Comparison of ENCODE assay signal across 12 cellular contexts in genomic region chr10:5896208-5896607, GRCh38. TPM values are rescaled to one million over a fixed set of nuclear protein-coding genes. Genes with fewer than 3 reads are reported as not detected.
DNase-seq lines count a peak whose midpoint lies in the region; ATAC-seq, FAIRE-seq and TF ChIP-seq lines count a peak whose summit lies in the region.
"Had no signal": no experiment of that assay in that cellular context is flagged by ENCODE, and none has a peak within 500 bp of the region (broad histone marks: within the 10 kb centered on the region; RNA-seq: fewer than 3 reads in every experiment).

No MANE protein-coding gene starts in this region.

- peak overlapping the region; percentile 97 for H3K27ac Mint-ChIP-seq in activated naive CD4-positive, alpha-beta T cell treated with anti-CD3 and anti-CD28 coated beads, Interleukin-2, amount 10 ng/mL, durations not matched to agents 7 days and 5 days
- peak overlapping the region; percentile 89 for H3K27ac Mint-ChIP-seq in stimulated activated naive B cell treated with anti-CD40 and anti-IgM and Interleukin-4, amounts not matched to agents 10 μg/mL and 1 μg/mL and 100 μg/mL, for 72 hours

- no peak for FAIRE-seq in GM12878 (lab: Jason Lieb, UNC)

- no peak for TF ChIP-seq CTCF in GM12878 (IDR thresholded peaks at IDR 0.05 in 2 of 3, conservative IDR thresholded peaks at IDR 0.05 in 1 of 3; ENCODE audit: control insufficient read depth in 2 of 3, extremely low read depth in 1 of 3, insufficient read depth in 1 of 3, low read depth in 3 of 3, low read length in 3 of 3)
- no peak for TF ChIP-seq CTCF in colonic mucosa (IDR thresholded peaks at IDR 0.05)

- no peak for TF ChIP-seq RAD21 in GM12878 (IDR thresholded peaks at IDR 0.05; ENCODE audit: insufficient read depth, low read depth, low read length)

- H3K27me3 ChIP-seq in GM12878 (replicated peaks in 1 of 2; ENCODE audit: control insufficient read depth in 2 of 2, insufficient read depth in 2 of 2, low read length in 1 of 2): no peaks in the 10 kb centered on the region
- H3K27me3 ChIP-seq in colonic mucosa: no peaks in the 10 kb centered on the region
- H3K27me3 ChIP-seq: transverse colon had no signal

- CTCF ChIA-PET in activated naive CD4-positive, alpha-beta T cell treated with anti-CD3 and anti-CD28 coated beads, Interleukin-2, amount 10 ng/mL, durations not matched to agents 7 days and 5 days (lab: Charles Lee): interaction anchor here (0.6 kb wide), 1 partner anchor 24 kb away, joined by 3 read pairs; no protein-coding TSS in a partner anchor
- CTCF ChIA-PET in GM12878 (lab: Yijun Ruan, JAX): interaction anchor here (0.5 to 1.6 kb wide), 2 partner anchors 10 to 190 kb away, joined by 4 to 5 read pairs; no protein-coding TSS in a partner anchor

- H3K9ac ChIP-seq in GM12878 (ENCODE audit: control insufficient read depth, insufficient read depth, low read length) (peak overlapping the region; percentile 72), colonic mucosa (ENCODE audit: low read depth in 2 of 2, low read length in 2 of 2) (no peak overlapping the region)

- in situ Hi-C loops in GM12878 (cut with MboI): no loop called here

- H4K20me1 ChIP-seq in GM12878 (ENCODE audit: control insufficient read depth, insufficient read depth): no peaks in the 10 kb centered on the region; the same call in 1 of the 2 replicates

- H3K4me3 Mint-ChIP-seq in activated naive CD4-positive, alpha-beta T cell treated with anti-CD3 and anti-CD28 coated beads, Interleukin-2, amount 10 ng/mL, durations not matched to agents 7 days and 5 days: peak overlapping the region; percentile 48
- peak overlapping the region; percentile 29 to 58 for H3K4me3 Mint-ChIP-seq in stimulated activated naive B cell treated with anti-CD40 and anti-IgM and Interleukin-4, amounts not matched to agents 10 μg/mL and 1 μg/mL and 100 μg/mL, for 72 hours

- no peak; the same call in 1 of the 2 replicates for TF ChIP-seq POLR2A in GM12878 (IDR thresholded peaks at IDR 0.05; ENCODE audit: low read depth, low read length)

- ATAC-seq in HG02938 (IDR thresholded peaks at IDR 0.05; ENCODE audit: unreplicated experiment) (peak; percentile 12), GM12878 (peak; percentile 39; the same call in 2 of the 3 replicates)
- ATAC-seq in stimulated activated naive B cell treated with anti-CD40 and anti-IgM and Interleukin-4, amounts not matched to agents 10 μg/mL and 1 μg/mL and 100 μg/mL, for 72 hours (replicated peaks): peak in 1 of 2 donors; percentile 29

- SMC1A ChIA-PET in GM12878 (lab: Charles Lee; ENCODE audit: uncharacterized antibody, unreplicated experiment): interaction anchor here (1.0 to 1.7 kb wide), 2 partner anchors 10 to 87 kb away, joined by 3 to 6 read pairs; no protein-coding TSS in a partner anchor

- peak overlapping the region; percentile 54; the same call in 1 of the 2 replicates for H3K4me3 ChIP-seq in GM12878
- no peak overlapping the region for H3K4me3 ChIP-seq in colonic mucosa
- H3K4me3 ChIP-seq: mucosa of descending colon, transverse colon had no signal

- no peak for TF ChIP-seq EP300 in GM12878 (IDR thresholded peaks at IDR 0.05; ENCODE audit: borderline replicate concordance in 1 of 2, control insufficient read depth in 1 of 2, low read depth in 2 of 2, low read length in 2 of 2)

- intact Hi-C loops in GM12878 (cut with micrococcal nuclease; ENCODE audit: unreplicated experiment): no loop called here
- intact Hi-C loops in colonic mucosa (cut with DNase I): no loop called here

- H3K4me1 ChIP-seq in GM12878 (ENCODE audit: control insufficient read depth, insufficient read depth, low read length) (peaks cover 26% of the 10 kb centered on the region), colonic mucosa (peaks cover 1% of the 10 kb centered on the region)

- H3K4me1 Mint-ChIP-seq in activated naive CD4-positive, alpha-beta T cell treated with anti-CD3 and anti-CD28 coated beads, Interleukin-2, amount 10 ng/mL, durations not matched to agents 7 days and 5 days: peaks cover 58% of the 10 kb centered on the region
- peaks cover 35 to 62% of the 10 kb centered on the region in 2 donors for H3K4me1 Mint-ChIP-seq in stimulated activated naive B cell treated with anti-CD40 and anti-IgM and Interleukin-4, amounts not matched to agents 10 μg/mL and 1 μg/mL and 100 μg/mL, for 72 hours

- H3K27me3 Mint-ChIP-seq in activated naive CD4-positive, alpha-beta T cell treated with anti-CD3 and anti-CD28 coated beads, Interleukin-2, amount 10 ng/mL, durations not matched to agents 7 days and 5 days: no peaks in the 10 kb centered on the region
- no peaks in the 10 kb centered on the region for H3K27me3 Mint-ChIP-seq in stimulated activated naive B cell treated with anti-CD40 and anti-IgM and Interleukin-4, amounts not matched to agents 10 μg/mL and 1 μg/mL and 100 μg/mL, for 72 hours

- no peak for DNase-seq in activated naive CD4-positive, alpha-beta T cell treated with anti-CD3 and anti-CD28 coated beads, Interleukin-2, amount 10 ng/mL, durations not matched to agents 7 days and 5 days
- no peak for DNase-seq in activated naive CD4-positive, alpha-beta T cell treated with anti-CD3 and anti-CD28 coated beads, Interleukin-2, amount 50 U/mL, for 16 hours
- DNase-seq in GM12878 (ENCODE audit: low read depth, low spot score) (no peak), colonic mucosa (no peak), epidermal melanocyte (ENCODE audit: insufficient read length, low spot score) (no peak), NCI-H2107 treated with DMSO at 0.1 percent for 48 hours (lab: John Stamatoyannopoulos, UW; ENCODE audit: unreplicated experiment) (no peak)
- DNase-seq in stimulated activated naive B cell treated with anti-CD40 and anti-IgM and Interleukin-4, amounts not matched to agents 10 μg/mL and 1 μg/mL and 100 μg/mL, for 72 hours: no peak
- DNase-seq: activated effector memory CD4-positive, alpha-beta T cell treated with Interleukin-2 at 50 U/mL for 16 hours; mucosa of descending colon; NCI-H2029 had no signal

- H2AFZ ChIP-seq in GM12878 (ENCODE audit: control insufficient read depth, low read depth, low read length): no peak overlapping the region

- H3K9me3 ChIP-seq in GM12878 (replicated peaks; ENCODE audit: control insufficient read depth, insufficient read depth, low read length) (peaks cover 3% of the 10 kb centered on the region), colonic mucosa (no peaks in the 10 kb centered on the region)
- H3K9me3 ChIP-seq: mucosa of descending colon had no signal

- H3K36me3 ChIP-seq in GM12878 (ENCODE audit: control insufficient read depth in 2 of 2, insufficient read depth in 2 of 2, low read length in 1 of 2) (peaks cover 1 to 14% of the 10 kb centered on the region in 2 experiments; a peak in 3 of 4 replicates), colonic mucosa (no peaks in the 10 kb centered on the region)

- peak overlapping the region; percentile 96 for H3K4me2 ChIP-seq in GM12878 (ENCODE audit: control insufficient read depth, insufficient read depth)

- peaks cover 61% of the 10 kb centered on the region for H3K36me3 Mint-ChIP-seq in activated naive CD4-positive, alpha-beta T cell treated with anti-CD3 and anti-CD28 coated beads, Interleukin-2, amount 10 ng/mL, durations not matched to agents 7 days and 5 days
- peaks cover 47 to 62% of the 10 kb centered on the region in 2 donors for H3K36me3 Mint-ChIP-seq in stimulated activated naive B cell treated with anti-CD40 and anti-IgM and Interleukin-4, amounts not matched to agents 10 μg/mL and 1 μg/mL and 100 μg/mL, for 72 hours

- 75% methylated on average over 2 of the region's 2 CpGs for WGBS in GM12878 (ENCODE audit: insufficient coverage, insufficient replicate concordance, low lambda C conversion rate, missing lambda C conversion rate)

- POLR2A ChIA-PET in GM12878 (lab: Charles Lee): no interaction called here

- RAD21 ChIA-PET in GM12878 (lab: Charles Lee; ENCODE audit: unreplicated experiment): interaction anchor here (0.6 to 1.9 kb wide), 5 partner anchors 10 to 172 kb away, joined by 3 to 5 read pairs (median 3); no protein-coding TSS in a partner anchor

- peaks cover 46% of the 10 kb centered on the region for H3K79me2 ChIP-seq in GM12878 (ENCODE audit: control insufficient read depth, insufficient read depth, low read length)

- peaks cover 5% of the 10 kb centered on the region for H3K9me3 Mint-ChIP-seq in activated naive CD4-positive, alpha-beta T cell treated with anti-CD3 and anti-CD28 coated beads, Interleukin-2, amount 10 ng/mL, durations not matched to agents 7 days and 5 days
- H3K9me3 Mint-ChIP-seq in stimulated activated naive B cell treated with anti-CD40 and anti-IgM and Interleukin-4, amounts not matched to agents 10 μg/mL and 1 μg/mL and 100 μg/mL, for 72 hours: peaks cover 0 to 4% of the 10 kb centered on the region in 2 donors

- H3K27ac ChIP-seq in GM12878 (ENCODE audit: control insufficient read depth, insufficient read depth) (peak overlapping the region; percentile 81), colonic mucosa (no peak overlapping the region)

- BruUV-seq in GM12878 (replicated peaks; lab: Mats Ljungman, UMichigan): no TSS peak

RNA-seq across cellular contexts. Expression of gene FBH1, which starts 6.2 kb away (rescaled TPM):
- 158 and 181 TPM in 2 replicates for total RNA-seq in GM12878 (2013; cell fraction: nucleolus; rRNA removed)
- total RNA-seq in GM12878 (2014; rRNA removed) (45.1 and 51.9 TPM in 2 replicates), GM12878 (2014; rRNA removed; fragmentation: Illumina TruSeq; extraction: Trizol) (54.6 and 60.9 TPM in 2 replicates), GM12878 (2021) (58.7 and 66.8 TPM in 2 replicates), colonic mucosa (10 to 100 TPM; 67.7 to 87.5 TPM)
- 33.1 TPM for polyA plus RNA-seq in GM12878 (2011; ENCODE audit: low read depth)
- polyA plus RNA-seq in GM12878 (2011; rRNA removed) (40.6 and 49.2 TPM in 2 replicates), GM12878 (2014; fragmentation: Illumina TruSeq; extraction: Trizol) (34.4 and 37.9 TPM in 2 replicates), GM12878 (2014; fragmentation: Nextera tagmentation; extraction: Ambion mirVana) (10 to 100 TPM in 1 of 2 experiments, 1 to 10 TPM in 1; 6.1 to 19.0 TPM), GM12878 (2014; rRNA removed) (42.0 and 44.4 TPM in 2 replicates), GM12878 (2016; fragmentation: Nextera tagmentation; extraction: Ambion mirVana) (10 to 100 TPM; 67.4 to 67.6 TPM)
- polyA plus RNA-seq in GM12878 (2011; cell fraction: cytosol; rRNA removed): 47.8 and 53.8 TPM in 2 replicates
- polyA plus RNA-seq in GM12878 (2011; cell fraction: nucleus; rRNA removed): 93.4 and 100.0 TPM in 2 replicates
- polyA plus RNA-seq in GM12878 (2012): 39.6 and 40.3 TPM in 2 replicates
- 110 and 113 TPM in 2 replicates for polyA minus RNA-seq in GM12878 (2011; rRNA and poly(A)+ RNA removed)
- 22.3 and 33.1 TPM in 2 replicates for polyA minus RNA-seq in GM12878 (2011; cell fraction: cytosol; rRNA and poly(A)+ RNA removed)
- polyA minus RNA-seq in GM12878 (2011; cell fraction: nucleus; rRNA and poly(A)+ RNA removed): 38.8 and 57.9 TPM in 2 replicates

RNA-seq across cellular contexts. Expression of gene ANKRD16, which starts 6.5 kb away (rescaled TPM):
- total RNA-seq in GM12878 (2013; cell fraction: nucleolus; rRNA removed): 37.5 and 42.1 TPM in 2 replicates
- total RNA-seq in GM12878 (2014; rRNA removed) (10.5 and 11.2 TPM in 2 replicates), GM12878 (2014; rRNA removed; fragmentation: Illumina TruSeq; extraction: Trizol) (3.5 and 4.6 TPM in 2 replicates), GM12878 (2021) (9.0 and 9.5 TPM in 2 replicates), colonic mucosa (1 to 10 TPM; 5.5 to 8.1 TPM)
- 3.3 TPM for polyA plus RNA-seq in GM12878 (2011; ENCODE audit: low read depth)
- polyA plus RNA-seq in GM12878 (2011; rRNA removed) (8.7 and 13.6 TPM in 2 replicates), GM12878 (2014; fragmentation: Illumina TruSeq; extraction: Trizol) (4.3 and 5.2 TPM in 2 replicates), GM12878 (2014; fragmentation: Nextera tagmentation; extraction: Ambion mirVana) (1 to 10 TPM; 1.4 to 2.9 TPM), GM12878 (2014; rRNA removed) (7.9 and 9.3 TPM in 2 replicates), GM12878 (2016; fragmentation: Nextera tagmentation; extraction: Ambion mirVana) (1 to 10 TPM in 1 of 2 experiments, under 1 TPM in 1; 0.57 to 4.2 TPM)
- 10.6 and 15.0 TPM in 2 replicates for polyA plus RNA-seq in GM12878 (2011; cell fraction: cytosol; rRNA removed)
- 27.7 and 29.6 TPM in 2 replicates for polyA plus RNA-seq in GM12878 (2011; cell fraction: nucleus; rRNA removed)
- polyA plus RNA-seq in GM12878 (2012): 5.7 and 6.1 TPM in 2 replicates
- polyA minus RNA-seq in GM12878 (2011; rRNA and poly(A)+ RNA removed): 24.7 and 29.2 TPM in 2 replicates
- polyA minus RNA-seq in GM12878 (2011; cell fraction: cytosol; rRNA and poly(A)+ RNA removed): 4.0 and 6.1 TPM in 2 replicates
- polyA minus RNA-seq in GM12878 (2011; cell fraction: nucleus; rRNA and poly(A)+ RNA removed): 13.4 and 22.9 TPM in 2 replicates
